In genomic region chr11:86492370-86493030, GRCh38 we compare ENCODE assay signal across 2 cellular contexts.
A peak's percentile ranks its signal among the peaks of the same experiment; 100 is the strongest.
TF ChIP-seq lines count a peak whose summit lies in the region.

No MANE protein-coding gene starts in this region.

TF ChIP-seq in liver, 16 proteins besides CTCF, POLR2A, EP300 and RAD21 (continued from another document):
- no peak for TF ChIP-seq REST (IDR thresholded peaks at IDR 0.05)
- TF ChIP-seq NR2F2 (IDR thresholded peaks at IDR 0.05): peak; percentile 55
- TF ChIP-seq YY1 (IDR thresholded peaks at IDR 0.05): no peak
- no peak for TF ChIP-seq FOXA2 (IDR thresholded peaks at IDR 0.05)
- no peak for TF ChIP-seq HNF4A (conservative IDR thresholded peaks at IDR 0.05)
- no peak for TF ChIP-seq ZBTB33 (IDR thresholded peaks at IDR 0.05)
- no peak for TF ChIP-seq JUND (IDR thresholded peaks at IDR 0.05)
- TF ChIP-seq SP1 (IDR thresholded peaks at IDR 0.05): no peak
- TF ChIP-seq EGR1 (IDR thresholded peaks at IDR 0.05; ENCODE audit: low read depth in 2 of 2): no peak
- TF ChIP-seq FOXA1 (IDR thresholded peaks at IDR 0.05): no peak
- TF ChIP-seq GABPA (IDR thresholded peaks at IDR 0.05 in 1 of 2, conservative IDR thresholded peaks at IDR 0.05 in 1 of 2): no peak
- peak; percentile 8 to 9 for TF ChIP-seq RXRA (IDR thresholded peaks at IDR 0.05)
- no peak for TF ChIP-seq HNF4G (IDR thresholded peaks at IDR 0.05)

TF ChIP-seq in HepG2, 621 proteins besides CTCF, POLR2A, EP300 and RAD21 (continued from another document):
- TF ChIP-seq MYPOP (CRISPR knock-in tag; IDR thresholded peaks at IDR 0.05) (no peak), ZNF574 (CRISPR knock-in tag; IDR thresholded peaks at IDR 0.05) (no peak), ZNF556 (CRISPR knock-in tag; IDR thresholded peaks at IDR 0.05; ENCODE audit: borderline replicate concordance) (no peak), CBFB (CRISPR knock-in tag; IDR thresholded peaks at IDR 0.05) (no peak), ZBTB14 (CRISPR knock-in tag; IDR thresholded peaks at IDR 0.05) (no peak), HNRNPL (IDR thresholded peaks at IDR 0.05; ENCODE audit: low read depth, low read length) (no peak), SATB2 (CRISPR knock-in tag; IDR thresholded peaks at IDR 0.05) (no peak), YEATS4 (CRISPR knock-in tag; IDR thresholded peaks at IDR 0.05; ENCODE audit: borderline replicate concordance) (no peak), ZNF576 (CRISPR knock-in tag; IDR thresholded peaks at IDR 0.05) (no peak)
TF ChIP-seq in HepG2: peak in this region for 0.
